In the genomic region with DNA sequence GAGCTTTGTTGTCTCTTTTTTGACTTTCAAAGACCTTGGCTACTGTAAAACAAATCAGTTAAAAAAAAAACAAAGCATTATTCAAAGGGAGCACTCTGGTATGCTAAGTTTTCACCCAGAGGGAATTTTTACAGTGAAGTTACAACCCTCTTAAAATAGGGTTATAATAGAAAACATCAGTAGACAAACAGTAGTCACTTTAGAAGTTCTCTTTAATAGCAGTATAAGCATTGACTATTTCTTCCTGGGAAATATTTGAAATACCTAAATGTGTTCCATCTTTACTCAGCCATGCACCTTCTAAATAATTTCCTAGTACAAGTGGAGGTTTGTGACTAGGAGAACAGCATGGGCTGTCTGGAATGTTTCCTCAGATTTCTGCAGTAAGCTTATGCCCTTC, we compare ENCODE assay signal across 17 cellular contexts.
DNase-seq lines count a peak whose midpoint lies in the region; ATAC-seq and TF ChIP-seq lines count a peak whose summit lies in the region.
"Had no signal": no experiment of that assay in that cellular context is flagged by ENCODE, and none has a peak within 500 bp of the region (broad histone marks: within the 10 kb centered on the region; RNA-seq: fewer than 3 reads in every experiment).

No MANE protein-coding gene starts in this region.

- H3K9ac ChIP-seq in neural progenitor cell: no peak overlapping the region

- intact Hi-C loops in heart left ventricle (cut with DNase I): no loop called here
- intact Hi-C loops in esophagus muscularis mucosa (cut with DNase I): no loop called here
- intact Hi-C loops in posterior vena cava (cut with DNase I): no loop called here

- TF ChIP-seq EP300 in esophagus muscularis mucosa (IDR thresholded peaks at IDR 0.05): no peak

- ATAC-seq in heart left ventricle (no peak), HG03095 (IDR thresholded peaks at IDR 0.05; ENCODE audit: unreplicated experiment) (no peak)
- ATAC-seq: A549 had no signal

- peaks cover 26% of the 10 kb centered on the region for H3K4me1 Mint-ChIP-seq in neural progenitor cell

- H3K27ac ChIP-seq in cardiac muscle cell (peak overlapping the region; percentile 55), heart left ventricle (no peak overlapping the region), esophagus muscularis mucosa (replicated peaks in 1 of 4) (no peak overlapping the region), neural progenitor cell (no peak overlapping the region), substantia nigra (ENCODE audit: low read depth, low read length, poor library complexity, severe bottlenecking) (peak overlapping the region; percentile 21)
- H3K27ac ChIP-seq: 22Rv1, A549, C4-2B, HL-60 had no signal

- H3K27me3 Mint-ChIP-seq in neural progenitor cell (ENCODE audit: insufficient read depth, low read depth): peaks cover 4% of the 10 kb centered on the region

- H3K4me1 ChIP-seq in cardiac muscle cell (ENCODE audit: low read depth) (peaks cover 27% of the 10 kb centered on the region), heart left ventricle (peaks cover 0 to 2% (median 0%) of the 10 kb centered on the region in 12 donors), esophagus muscularis mucosa (no peaks in the 10 kb centered on the region), neural progenitor cell (peaks cover 6% of the 10 kb centered on the region)
- H3K4me1 ChIP-seq: A549 had no signal

- H3K36me3 ChIP-seq in cardiac muscle cell (no peaks in the 10 kb centered on the region), heart left ventricle (no peaks in the 10 kb centered on the region), esophagus muscularis mucosa (no peaks in the 10 kb centered on the region), neural progenitor cell (no peaks in the 10 kb centered on the region)

- H3F3A ChIP-seq in neural progenitor cell (ENCODE audit: low read depth): no peaks in the 10 kb centered on the region

- peak overlapping the region; percentile 6 for H2AFZ ChIP-seq in neural progenitor cell (replicated peaks)

- no peaks in the 10 kb centered on the region for H3K27me3 ChIP-seq in cardiac muscle cell
- no peaks in the 10 kb centered on the region for H3K27me3 ChIP-seq in heart left ventricle
- no peaks in the 10 kb centered on the region for H3K27me3 ChIP-seq in esophagus muscularis mucosa
- no peaks in the 10 kb centered on the region for H3K27me3 ChIP-seq in neural progenitor cell

- peak overlapping the region; percentile 12 for H3K27ac Mint-ChIP-seq in neural progenitor cell
- H3K27ac Mint-ChIP-seq: CD4-positive, alpha-beta T cell; H9 had no signal

- H3K4me2 ChIP-seq in neural progenitor cell: no peak overlapping the region
- H3K4me2 ChIP-seq: A549 had no signal

- TF ChIP-seq POLR2A in heart left ventricle (IDR thresholded peaks at IDR 0.05) (no peak), esophagus muscularis mucosa (IDR thresholded peaks at IDR 0.05; ENCODE audit: low read depth) (no peak)

- peaks cover 3% of the 10 kb centered on the region for H3K9me3 Mint-ChIP-seq in neural progenitor cell
- H3K9me3 Mint-ChIP-seq: CD4-positive, alpha-beta T cell had no signal

- TF ChIP-seq CTCF in cardiac muscle cell (IDR thresholded peaks at IDR 0.05; ENCODE audit: low read depth, low read length) (no peak), heart left ventricle (IDR thresholded peaks at IDR 0.05) (no peak), esophagus muscularis mucosa (IDR thresholded peaks at IDR 0.05) (no peak), neural progenitor cell (IDR thresholded peaks at IDR 0.05) (no peak)

- no peak overlapping the region for H3K4me3 Mint-ChIP-seq in neural progenitor cell
- H3K4me3 Mint-ChIP-seq: CD4-positive, alpha-beta T cell; H9 had no signal

- no peaks in the 10 kb centered on the region for H3K79me2 ChIP-seq in neural progenitor cell (ENCODE audit: low read depth)

- H3K4me3 ChIP-seq in cardiac muscle cell (no peak overlapping the region), heart left ventricle (no peak overlapping the region), esophagus muscularis mucosa (no peak overlapping the region), neural progenitor cell (no peak overlapping the region)
- H3K4me3 ChIP-seq: A549 had no signal

- H3K9me3 ChIP-seq in cardiac muscle cell (ENCODE audit: low read depth): no peaks in the 10 kb centered on the region
- H3K9me3 ChIP-seq in heart left ventricle: peaks cover 0 to 3% (median 0%) of the 10 kb centered on the region in 12 donors
- no peaks in the 10 kb centered on the region for H3K9me3 ChIP-seq in esophagus muscularis mucosa
- no peaks in the 10 kb centered on the region for H3K9me3 ChIP-seq in neural progenitor cell (ENCODE audit: low read depth)
- H3K9me3 ChIP-seq: A549 had no signal

- H4K20me1 ChIP-seq in neural progenitor cell (ENCODE audit: low read depth): no peaks in the 10 kb centered on the region

- no peaks in the 10 kb centered on the region for H3K36me3 Mint-ChIP-seq in neural progenitor cell

- DNase-seq in cardiac muscle cell (ENCODE audit: low read depth in 1 of 2, low spot score in 1 of 2): peak in 1 of 2 donors; percentile 38
- no peak for DNase-seq in heart left ventricle
- DNase-seq in esophagus muscularis mucosa (ENCODE audit: extremely low spot score): peak; percentile 37
- no peak for DNase-seq in neural progenitor cell (ENCODE audit: low spot score)
- no peak for DNase-seq in substantia nigra (lab: John Stamatoyannopoulos, UW)
- no peak for DNase-seq in posterior vena cava (ENCODE audit: low spot score)
- no peak for DNase-seq in amygdala (lab: John Stamatoyannopoulos, UW)
- DNase-seq: AML-193; Caco-2; CD4-positive, alpha-beta T cell; H9; IMR-90 had no signal

Comparison
In these comparisons a context has a peak if more than half of its experiments do, and no peak if none do; other contexts are left out.
1. H3K27ac ChIP-seq: peak in cardiac muscle cell (single experiment) and substantia nigra (single experiment); none in heart left ventricle (0 of 12), esophagus muscularis mucosa (0 of 4) and neural progenitor cell (single experiment).